Comparison of ENCODE assay signal across 19 cellular contexts in the genomic region with DNA sequence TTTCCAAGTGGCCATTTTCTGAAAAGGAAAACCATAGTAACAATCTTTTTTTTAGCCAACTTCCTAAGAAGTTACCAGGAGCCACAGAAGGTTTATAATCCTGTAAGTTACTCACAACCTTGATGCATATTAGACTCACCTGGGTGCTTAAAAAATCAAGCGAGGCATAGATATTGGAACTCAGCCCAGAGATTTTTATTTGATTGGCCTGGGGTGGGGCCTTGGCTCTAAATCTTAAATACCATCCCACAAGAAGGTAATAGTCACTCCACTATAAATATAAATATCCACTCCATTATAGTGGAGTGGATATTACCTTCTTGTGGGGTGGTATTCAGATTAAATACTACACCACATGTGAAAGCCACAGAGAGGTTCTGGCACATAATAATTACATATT.
"Had no signal": no experiment of that assay in that cellular context is flagged by ENCODE, and none has a peak within 500 bp of the region (broad histone marks: within the 10 kb centered on the region; RNA-seq: fewer than 3 reads in every experiment).

No MANE protein-coding gene starts in this region.

- H3K27ac ChIP-seq: brain microvascular endothelial cell, lower lobe of right lung, prostate gland had no signal

- H3K27me3 Mint-ChIP-seq: activated CD4-positive, alpha-beta T cell treated with anti-CD3 and anti-CD28 coated beads, Interleukin-2, amount 10 ng/mL, durations not matched to agents 7 days and 5 days; activated naive CD8-positive, alpha-beta T cell treated with anti-CD3 and anti-CD28 coated beads, Interleukin-2, amount 10 ng/mL, durations not matched to agents 7 days and 5 days; stimulated activated naive CD8-positive, alpha-beta T cell treated with anti-CD3 and anti-CD28 coated beads, Interleukin-15, Interleukin-2, amounts not matched to agents 100 ng/mL and 50 ng/mL, for 24 hours; type B pancreatic cell had no signal

- H3K4me1 Mint-ChIP-seq: activated CD4-positive, alpha-beta T cell treated with anti-CD3 and anti-CD28 coated beads, Interleukin-2, amount 10 ng/mL, durations not matched to agents 7 days and 5 days; activated naive CD8-positive, alpha-beta T cell treated with anti-CD3 and anti-CD28 coated beads, Interleukin-2, amount 10 ng/mL, durations not matched to agents 7 days and 5 days; immature natural killer cell had no signal

- H3K36me3 ChIP-seq: brain microvascular endothelial cell, lower lobe of right lung, prostate gland had no signal

- H3K4me3 ChIP-seq: lower lobe of right lung, prostate gland had no signal

- H3K4me3 Mint-ChIP-seq: activated CD4-positive, alpha-beta T cell treated with anti-CD3 and anti-CD28 coated beads, Interleukin-2, amount 10 ng/mL, durations not matched to agents 7 days and 5 days; activated naive CD8-positive, alpha-beta T cell treated with anti-CD3 and anti-CD28 coated beads, Interleukin-2, amount 10 ng/mL, durations not matched to agents 7 days and 5 days; activated T-helper 1 cell treated with anti-CD3 and anti-CD28 coated beads, Interleukin-12 subunit alpha, Interleukin-12 subunit beta, Interleukin-2, Interleukin-4 antibody, amounts not matched to agents 30 ng/mL and 10 ng/mL and 1 ng/mL, durations not matched to agents 14 hours and 24 hours and 36 hours; immature natural killer cell; neural crest cell; stimulated activated naive CD8-positive, alpha-beta T cell treated with anti-CD3 and anti-CD28 coated beads, Interleukin-15, Interleukin-2, amounts not matched to agents 100 ng/mL and 50 ng/mL, for 24 hours; type B pancreatic cell had no signal

- H3K27ac Mint-ChIP-seq: activated CD4-positive, alpha-beta T cell treated with anti-CD3 and anti-CD28 coated beads, Interleukin-2, amount 10 ng/mL, durations not matched to agents 7 days and 5 days; activated naive CD8-positive, alpha-beta T cell treated with anti-CD3 and anti-CD28 coated beads, Interleukin-2, amount 10 ng/mL, durations not matched to agents 7 days and 5 days; activated T-helper 1 cell treated with anti-CD3 and anti-CD28 coated beads, Interleukin-12 subunit alpha, Interleukin-12 subunit beta, Interleukin-2, Interleukin-4 antibody, amounts not matched to agents 30 ng/mL and 10 ng/mL and 1 ng/mL, durations not matched to agents 14 hours and 24 hours and 36 hours; immature natural killer cell; stimulated activated naive CD8-positive, alpha-beta T cell treated with anti-CD3 and anti-CD28 coated beads, Interleukin-15, Interleukin-2, amounts not matched to agents 100 ng/mL and 50 ng/mL, for 24 hours; type B pancreatic cell had no signal

- H3K9me3 Mint-ChIP-seq: activated CD4-positive, alpha-beta T cell treated with anti-CD3 and anti-CD28 coated beads, Interleukin-2, amount 10 ng/mL, durations not matched to agents 7 days and 5 days; type B pancreatic cell had no signal

- ATAC-seq: right cardiac atrium had no signal

- H3K4me1 ChIP-seq: lower lobe of right lung, prostate gland had no signal

- H3K27me3 ChIP-seq: brain microvascular endothelial cell had no signal

- DNase-seq: activated CD4-positive, alpha-beta T cell treated with anti-CD3 and anti-CD28 coated beads, Interleukin-2, amount 10 ng/mL, durations not matched to agents 7 days and 5 days; activated CD8-positive, alpha-beta memory T cell treated with anti-CD3 and anti-CD28 coated beads for 24 hours; activated naive CD4-positive, alpha-beta T cell; activated naive CD8-positive, alpha-beta T cell treated with anti-CD3 and anti-CD28 coated beads, Interleukin-2, amount 10 ng/mL, durations not matched to agents 7 days and 5 days; brain microvascular endothelial cell; cerebellar nuclear complex; effector CD8-positive, alpha-beta T cell; foreskin melanocyte; head of caudate nucleus; immature natural killer cell; lower lobe of right lung; midbrain; right cardiac atrium; small intestine had no signal

- H3K36me3 Mint-ChIP-seq: activated naive CD8-positive, alpha-beta T cell treated with anti-CD3 and anti-CD28 coated beads, Interleukin-2, amount 10 ng/mL, durations not matched to agents 7 days and 5 days; immature natural killer cell; type B pancreatic cell had no signal

- H3K9me3 ChIP-seq: lower lobe of right lung, prostate gland had no signal
